10 cellular contexts compared by ENCODE assay signal in genomic region chr3:61618871-61619270, GRCh38.
"Had no signal": no experiment of that assay in that cellular context is flagged by ENCODE, and none has a peak within 500 bp of the region (broad histone marks: within the 10 kb centered on the region; RNA-seq: fewer than 3 reads in every experiment).

No MANE protein-coding gene starts in this region.

- H3K9ac ChIP-seq: GM23248 had no signal

- ATAC-seq: GM23338, HCT116 had no signal

- H3K27ac ChIP-seq: GM23248 had no signal

- H3K4me3 Mint-ChIP-seq: GM23338, H9, HFFc6 had no signal

- H2AFZ ChIP-seq: GM23248, GM23338 had no signal

- H3K9me3 ChIP-seq: HAP-1 had no signal

- H3K27ac Mint-ChIP-seq: GM23338, H9, HFFc6 had no signal

- H3K4me2 ChIP-seq: GM23338 had no signal

- H3K36me3 ChIP-seq: HAP-1 had no signal

- H3K4me3 ChIP-seq: GM23248, GM23338, HAP-1 had no signal

- FAIRE-seq: H54 had no signal

- H3K9me3 Mint-ChIP-seq: GM23338, H9, HFFc6 had no signal

- DNase-seq: GM23248, GOT3, H7, H9, HCEC 1CT, HFFc6 had no signal
